9 cellular contexts compared by ENCODE assay signal in the genomic region with DNA sequence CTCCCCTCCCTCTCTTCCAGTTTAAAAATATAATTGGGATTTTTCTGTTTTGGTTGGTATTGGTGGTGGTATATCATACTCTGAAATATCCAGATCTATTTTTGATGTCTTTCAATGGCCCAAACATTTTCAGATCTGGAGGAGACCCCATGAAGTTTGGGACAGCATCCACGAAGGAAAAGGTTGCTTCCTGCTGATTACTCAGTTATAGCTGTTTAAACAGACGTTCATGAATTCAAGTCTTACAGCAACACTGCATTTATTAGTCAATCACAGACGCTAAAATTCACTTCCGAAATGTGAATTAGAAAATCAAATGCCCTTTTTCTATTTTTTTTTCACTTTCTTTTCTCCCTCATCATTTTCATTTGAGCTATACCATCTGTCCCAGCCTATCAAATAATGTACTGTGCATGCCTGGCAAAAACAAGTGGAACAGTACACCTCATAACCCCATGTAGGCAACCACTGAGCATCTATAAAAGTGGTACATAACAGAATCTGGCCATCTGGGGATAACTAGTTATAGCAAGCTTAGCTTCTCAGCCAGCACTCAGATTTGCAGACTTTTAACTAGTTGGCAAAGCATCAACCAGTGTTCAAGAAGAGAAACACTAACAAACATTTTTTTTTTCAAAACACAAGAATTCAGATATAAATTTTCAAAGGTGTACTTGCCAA.
DNase-seq lines count a peak whose midpoint lies in the region; ATAC-seq and TF ChIP-seq lines count a peak whose summit lies in the region.
"Had no signal": no experiment of that assay in that cellular context is flagged by ENCODE, and none has a peak within 500 bp of the region (broad histone marks: within the 10 kb centered on the region; RNA-seq: fewer than 3 reads in every experiment).

No MANE protein-coding gene starts in this region.

- TF ChIP-seq EP300 in sigmoid colon (IDR thresholded peaks at IDR 0.05): no peak

- no peak for TF ChIP-seq CTCF in GM06990 (IDR thresholded peaks at IDR 0.05; ENCODE audit: insufficient read depth, low read length, poor library complexity, severe bottlenecking)
- TF ChIP-seq CTCF in PC-3 (conservative IDR thresholded peaks at IDR 0.05; ENCODE audit: low read depth, low read length): no peak
- TF ChIP-seq CTCF in sigmoid colon (IDR thresholded peaks at IDR 0.05): no peak

- H4K20me1 ChIP-seq in PC-3 (ENCODE audit: low read length): no peaks in the 10 kb centered on the region

- DNase-seq in GM06990 (ENCODE audit: extremely low read depth, insufficient read length) (no peak), PC-3 (no peak), sigmoid colon (no peak), head of caudate nucleus (no peak), NCI-H2029 (lab: John Stamatoyannopoulos, UW) (no peak)
- DNase-seq in stimulated activated CD4-positive, alpha-beta T cell treated with anti-CD3 and anti-CD28 coated beads, Interleukin-4, amount 100 ng/mL, for 1 hour: no peak

- POLR2A ChIA-PET in PC-3 (lab: Charles Lee; ENCODE audit: unreplicated experiment): no interaction called here

- peak overlapping the region; percentile 40 for H3K27ac ChIP-seq in PC-3 (ENCODE audit: low read length)
- peak overlapping the region; percentile 48 to 65 (median 56) for H3K27ac ChIP-seq in sigmoid colon
- H3K27ac ChIP-seq: SK-N-MC had no signal

- no peaks in the 10 kb centered on the region for H3K9me2 ChIP-seq in PC-3 (replicated peaks; ENCODE audit: low read length)

- H3K4me1 ChIP-seq in PC-3 (ENCODE audit: insufficient read depth, low read length) (0 out of 2 replicates have a peak, but pooled peaks cover 3% of the 10 kb centered on the region), endocrine pancreas (ENCODE audit: control insufficient read depth, insufficient read depth, low read length) (peaks cover 8% of the 10 kb centered on the region), sigmoid colon (peaks cover 0 to 47% (median 41%) of the 10 kb centered on the region in 4 donors)

- H3K27me3 ChIP-seq in GM06990 (replicated peaks; ENCODE audit: control insufficient read depth, insufficient read depth, low read length): no peaks in the 10 kb centered on the region
- no peaks in the 10 kb centered on the region for H3K27me3 ChIP-seq in PC-3 (ENCODE audit: low read length)
- H3K27me3 ChIP-seq in endocrine pancreas (ENCODE audit: control insufficient read depth, insufficient read depth, low read length): no peaks in the 10 kb centered on the region
- no peaks in the 10 kb centered on the region for H3K27me3 ChIP-seq in sigmoid colon

- H3K4me2 ChIP-seq in PC-3 (ENCODE audit: low read length): no peak overlapping the region

- ATAC-seq in PC-3 (no peak), GM21447 (IDR thresholded peaks at IDR 0.05; ENCODE audit: unreplicated experiment) (no peak)

- intact Hi-C loops in PC-3 (cut with micrococcal nuclease): no loop called here
- intact Hi-C loops in sigmoid colon (cut with DNase I): no loop called here
- intact Hi-C loops in head of caudate nucleus (cut with DNase I): no loop called here

- H3K9ac ChIP-seq in PC-3 (ENCODE audit: low read length) (peak overlapping the region; percentile 29; the same call in 1 of the 2 replicates), endocrine pancreas (ENCODE audit: control insufficient read depth, insufficient read depth, low read length) (no peak overlapping the region)

- 48 to 71% methylated on average over 4 of the region's 4 CpGs for WGBS in sigmoid colon, 2 donors

- H3K9me3 ChIP-seq in PC-3 (ENCODE audit: low read length): no peaks in the 10 kb centered on the region
- H3K9me3 ChIP-seq in endocrine pancreas (ENCODE audit: control insufficient read depth, low read length): no peaks in the 10 kb centered on the region
- no peaks in the 10 kb centered on the region for H3K9me3 ChIP-seq in sigmoid colon

- no peak for TF ChIP-seq POLR2A in sigmoid colon (IDR thresholded peaks at IDR 0.05)

- no peaks in the 10 kb centered on the region for H3F3A ChIP-seq in PC-3 (ENCODE audit: low read length, unreplicated experiment)

- H3K4me3 ChIP-seq in GM06990 (replicated peaks; ENCODE audit: low read depth, low read length) (peak overlapping the region; percentile 53; the same call in 1 of the 2 replicates), PC-3 (ENCODE audit: low read length) (no peak overlapping the region), endocrine pancreas (ENCODE audit: control insufficient read depth, insufficient read depth, low read length) (peak overlapping the region; percentile 91), sigmoid colon (peak overlapping the region in 3 of 4 donors; percentile 25 to 46 (median 41))
- H3K4me3 ChIP-seq: SK-N-MC had no signal

- no TSS peak for BruUV-seq in PC-3 (replicated peaks; lab: Mats Ljungman, UMichigan)

- H3K36me3 ChIP-seq in GM06990 (ENCODE audit: control insufficient read depth, insufficient read depth, low read length): no peaks in the 10 kb centered on the region; the same call in 1 of the 2 replicates
- no peaks in the 10 kb centered on the region for H3K36me3 ChIP-seq in PC-3 (ENCODE audit: low read depth, low read length)
- H3K36me3 ChIP-seq in endocrine pancreas (ENCODE audit: control insufficient read depth, insufficient read depth, low read length): no peaks in the 10 kb centered on the region
- H3K36me3 ChIP-seq in sigmoid colon: no peaks in the 10 kb centered on the region

- H2AFZ ChIP-seq in PC-3 (ENCODE audit: low read length): no peak overlapping the region

- H3K79me2 ChIP-seq in PC-3 (ENCODE audit: low read length): no peaks in the 10 kb centered on the region

- CTCF ChIA-PET in PC-3 (lab: Charles Lee): no interaction called here
